2 cellular contexts compared by ENCODE assay signal in genomic region chr4:109040441-109040840, GRCh38.
TF ChIP-seq lines count a peak whose summit lies in the region.

No MANE protein-coding gene starts in this region.

TF ChIP-seq in endothelial cell of umbilical vein, 7 proteins besides CTCF, POLR2A, EP300 and RAD21 (continued from another document):
- TF ChIP-seq MAX (IDR thresholded peaks at IDR 0.05; ENCODE audit: insufficient read depth, insufficient read length) = no peak
- no peak for TF ChIP-seq MYC (IDR thresholded peaks at IDR 0.05; ENCODE audit: low read depth, low read length)
- TF ChIP-seq GATA2 (IDR thresholded peaks at IDR 0.05; ENCODE audit: insufficient read depth, insufficient read length, low read depth, low read length) = no peak
- TF ChIP-seq EZH2 (IDR thresholded peaks at IDR 0.05; ENCODE audit: borderline replicate concordance, low read depth, low read length, severe bottlenecking) = no peak

TF ChIP-seq in SK-N-SH, 30 proteins besides CTCF, POLR2A, EP300 and RAD21 (continued from another document):
- TF ChIP-seq ZBTB33 (IDR thresholded peaks at IDR 0.05; ENCODE audit: borderline replicate concordance, low read depth) = no peak
TF ChIP-seq in SK-N-SH: peak in this region for 0.
